ENCODE assay signal across 8 cellular contexts in genomic region chr1:54487571-54488050, GRCh38.
DNase-seq lines count a peak whose midpoint lies in the region; ATAC-seq, FAIRE-seq and TF ChIP-seq lines count a peak whose summit lies in the region.

No MANE protein-coding gene starts in this region.

- peak in 1 of 2 donors; percentile 25 for ATAC-seq in lower lobe of right lung

- no peak for TF ChIP-seq POLR2A in thyroid gland (IDR thresholded peaks at IDR 0.05)

- H3K4me2 ChIP-seq in Karpas-422 (ENCODE audit: low read depth, low read length, poor library complexity, severe bottlenecking): peak overlapping the region; percentile 100

- DNase-seq in COLO668 (lab: John Stamatoyannopoulos, UW; ENCODE audit: unreplicated experiment): peak; percentile 58
- DNase-seq in Karpas-422: no peak
- no peak for DNase-seq in MCF 10A (ENCODE audit: unreplicated experiment)
- no peak for DNase-seq in lower lobe of right lung
- DNase-seq in thyroid gland: peak; percentile 43 to 55
- no peak for DNase-seq in hepatic stellate cell (ENCODE audit: low spot score)
- DNase-seq in GM19239 (ENCODE audit: insufficient read length, low spot score): no peak
- no peak for DNase-seq in GM19238 (ENCODE audit: insufficient read length, low spot score)

- H2AFZ ChIP-seq in Karpas-422 (ENCODE audit: low read length): peak overlapping the region; percentile 96; the same call in 1 of the 2 replicates

- WGBS in thyroid gland, 2 donors: 6 to 12% methylated on average over 15 to 20 of the region's 21 CpGs

- no peaks in the 10 kb centered on the region for H3K9me3 Mint-ChIP-seq in MCF 10A (ENCODE audit: unreplicated experiment)

- no peaks in the 10 kb centered on the region for H3K9me2 ChIP-seq in Karpas-422 (replicated peaks; ENCODE audit: insufficient read depth, low read length)

- no peak for FAIRE-seq in GM19239 (lab: Jason Lieb, UNC)

- H3K9me3 ChIP-seq in Karpas-422 (ENCODE audit: low read length): no peaks in the 10 kb centered on the region
- no peaks in the 10 kb centered on the region for H3K9me3 ChIP-seq in lower lobe of right lung
- no peaks in the 10 kb centered on the region for H3K9me3 ChIP-seq in thyroid gland

- TF ChIP-seq CTCF in MCF 10A (IDR thresholded peaks at IDR 0.05; ENCODE audit: unreplicated experiment) (no peak), lower lobe of right lung (IDR thresholded peaks at IDR 0.05) (no peak), thyroid gland (IDR thresholded peaks at IDR 0.05) (no peak)

- CTCF ChIA-PET in MCF 10A (lab: Yijun Ruan, JAX): interaction anchor here (0.6 to 1.7 kb wide), 8 partner anchors 11 to 416 kb away, joined by 3 to 5 read pairs (median 4); partner anchors contain the start of gene TTC22

- H3K4me3 ChIP-seq in Karpas-422 (ENCODE audit: low read length): peak overlapping the region; percentile 88
- H3K4me3 ChIP-seq in lower lobe of right lung: peak overlapping the region; percentile 69
- peak overlapping the region in 2 of 3 donors; percentile 37 to 51 for H3K4me3 ChIP-seq in thyroid gland (replicated peaks in 1 of 3)

- no peaks in the 10 kb centered on the region for H3K36me3 ChIP-seq in Karpas-422 (ENCODE audit: insufficient read depth, low read length)
- no peaks in the 10 kb centered on the region for H3K36me3 ChIP-seq in lower lobe of right lung
- no peaks in the 10 kb centered on the region for H3K36me3 ChIP-seq in thyroid gland

- H3K36me3 Mint-ChIP-seq in MCF 10A (ENCODE audit: insufficient read depth, unreplicated experiment): no peaks in the 10 kb centered on the region

- H3K4me3 Mint-ChIP-seq in MCF 10A (ENCODE audit: unreplicated experiment): peak overlapping the region; percentile 77

- no peaks in the 10 kb centered on the region for H3K79me2 ChIP-seq in Karpas-422 (ENCODE audit: low read length)

- H3K4me1 Mint-ChIP-seq in MCF 10A (ENCODE audit: insufficient read depth, unreplicated experiment): peaks cover 5% of the 10 kb centered on the region

- H4K20me1 ChIP-seq in Karpas-422 (ENCODE audit: insufficient read depth, low read depth, low read length): no peaks in the 10 kb centered on the region

- H3K4me1 ChIP-seq in Karpas-422 (ENCODE audit: low read length) (peaks cover 19% of the 10 kb centered on the region), lower lobe of right lung (peaks cover 38% of the 10 kb centered on the region), thyroid gland (peaks cover 7 to 18% of the 10 kb centered on the region in 2 donors)

- no peak overlapping the region for H3K27ac ChIP-seq in Karpas-422 (ENCODE audit: low read length)
- H3K27ac ChIP-seq in lower lobe of right lung: peak overlapping the region; percentile 91
- H3K27ac ChIP-seq in thyroid gland: peak overlapping the region; percentile 73 to 95 (median 86)

- H3K27ac Mint-ChIP-seq in MCF 10A (ENCODE audit: low read depth, unreplicated experiment): peak overlapping the region; percentile 29

- no TSS peak for BruUV-seq in MCF 10A (replicated peaks; lab: Mats Ljungman, UMichigan)

- H3K27me3 ChIP-seq in Karpas-422 (ENCODE audit: low read length) (no peaks in the 10 kb centered on the region), lower lobe of right lung (ENCODE audit: low read depth) (peaks cover 5% of the 10 kb centered on the region), thyroid gland (no peaks in the 10 kb centered on the region)

- peak overlapping the region; percentile 78 for H3K9ac ChIP-seq in Karpas-422 (ENCODE audit: low read length)

- intact Hi-C loops in MCF 10A (cut with micrococcal nuclease): loop anchor here (1.0 to 10.0 kb wide), 4 partner anchors 80 to 367 kb away; partner anchors contain the start of genes CYB5RL and MRPL37
- intact Hi-C loops in lower lobe of right lung (cut with DNase I): loop anchor here (5.0 kb wide), 1 partner anchor 80 kb away; the partner anchor contains the start of gene SSBP3
- intact Hi-C loops in thyroid gland (cut with DNase I): loop anchor here (2.0 to 5.0 kb wide), 3 partner anchors 79 to 367 kb away; no protein-coding TSS in a partner anchor

- no peaks in the 10 kb centered on the region for H3K27me3 Mint-ChIP-seq in MCF 10A (ENCODE audit: insufficient read depth, unreplicated experiment)

- POLR2A ChIA-PET in MCF 10A (lab: Yijun Ruan, JAX): interaction anchor here (0.6 to 4.3 kb wide), 10 partner anchors 10 to 1336 kb away, joined by 3 to 123 read pairs (median 4); partner anchors contain the start of genes CYB5RL, IFT25, LRRC42 and MRPL37

Comparison
In these comparisons a context has a peak if more than half of its experiments do, and no peak if none do; other contexts are left out.
1. DNase-seq: peak in COLO668 (single experiment) and thyroid gland (2 of 2); none in Karpas-422 (single experiment), MCF 10A (single experiment), lower lobe of right lung (single experiment), hepatic stellate cell (single experiment), GM19239 (single experiment) and GM19238 (single experiment).
2. Peak in every context shown above with its lines, with median percentiles within 50 percentile points of each other: H3K4me3 ChIP-seq.